Comparison of ENCODE assay signal across 1 cellular context in the genomic region with DNA sequence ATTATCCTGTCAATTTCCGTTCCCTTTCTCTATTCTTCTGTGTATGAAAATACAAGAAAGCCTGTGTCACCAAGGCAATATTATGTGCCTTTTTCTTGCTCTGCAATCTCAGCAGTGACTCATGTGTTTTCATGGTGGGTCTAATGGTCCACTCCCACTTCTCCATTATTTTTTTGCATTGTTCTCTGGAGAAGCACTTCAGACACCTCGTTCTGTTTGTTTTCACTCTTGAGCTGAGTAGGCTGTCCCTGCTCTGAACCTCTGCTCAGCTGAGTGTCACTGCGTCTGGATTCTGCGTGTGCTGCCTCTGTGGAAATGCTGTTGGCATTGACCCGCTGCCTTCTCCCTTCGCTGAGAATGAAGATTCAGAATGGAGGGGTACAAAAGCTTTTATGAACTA.
TF ChIP-seq lines count a peak whose summit lies in the region.

No MANE protein-coding gene starts in this region.

TF ChIP-seq in WTC11, 78 proteins besides CTCF, POLR2A, EP300 and RAD21 (continued from another document):
- TF ChIP-seq, protein P1, sequence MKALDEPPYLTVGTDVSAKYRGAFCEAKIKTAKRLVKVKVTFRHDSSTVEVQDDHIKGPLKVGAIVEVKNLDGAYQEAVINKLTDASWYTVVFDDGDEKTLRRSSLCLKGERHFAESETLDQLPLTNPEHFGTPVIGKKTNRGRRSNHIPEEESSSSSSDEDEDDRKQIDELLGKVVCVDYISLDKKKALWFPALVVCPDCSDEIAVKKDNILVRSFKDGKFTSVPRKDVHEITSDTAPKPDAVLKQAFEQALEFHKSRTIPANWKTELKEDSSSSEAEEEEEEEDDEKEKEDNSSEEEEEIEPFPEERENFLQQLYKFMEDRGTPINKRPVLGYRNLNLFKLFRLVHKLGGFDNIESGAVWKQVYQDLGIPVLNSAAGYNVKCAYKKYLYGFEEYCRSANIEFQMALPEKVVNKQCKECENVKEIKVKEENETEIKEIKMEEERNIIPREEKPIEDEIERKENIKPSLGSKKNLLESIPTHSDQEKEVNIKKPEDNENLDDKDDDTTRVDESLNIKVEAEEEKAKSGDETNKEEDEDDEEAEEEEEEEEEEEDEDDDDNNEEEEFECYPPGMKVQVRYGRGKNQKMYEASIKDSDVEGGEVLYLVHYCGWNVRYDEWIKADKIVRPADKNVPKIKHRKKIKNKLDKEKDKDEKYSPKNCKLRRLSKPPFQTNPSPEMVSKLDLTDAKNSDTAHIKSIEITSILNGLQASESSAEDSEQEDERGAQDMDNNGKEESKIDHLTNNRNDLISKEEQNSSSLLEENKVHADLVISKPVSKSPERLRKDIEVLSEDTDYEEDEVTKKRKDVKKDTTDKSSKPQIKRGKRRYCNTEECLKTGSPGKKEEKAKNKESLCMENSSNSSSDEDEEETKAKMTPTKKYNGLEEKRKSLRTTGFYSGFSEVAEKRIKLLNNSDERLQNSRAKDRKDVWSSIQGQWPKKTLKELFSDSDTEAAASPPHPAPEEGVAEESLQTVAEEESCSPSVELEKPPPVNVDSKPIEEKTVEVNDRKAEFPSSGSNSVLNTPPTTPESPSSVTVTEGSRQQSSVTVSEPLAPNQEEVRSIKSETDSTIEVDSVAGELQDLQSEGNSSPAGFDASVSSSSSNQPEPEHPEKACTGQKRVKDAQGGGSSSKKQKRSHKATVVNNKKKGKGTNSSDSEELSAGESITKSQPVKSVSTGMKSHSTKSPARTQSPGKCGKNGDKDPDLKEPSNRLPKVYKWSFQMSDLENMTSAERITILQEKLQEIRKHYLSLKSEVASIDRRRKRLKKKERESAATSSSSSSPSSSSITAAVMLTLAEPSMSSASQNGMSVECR (CRISPR knock-in tag; IDR thresholded peaks at IDR 0.05; ENCODE audit: borderline replicate concordance): no peak
- no peak for TF ChIP-seq SMAD4 (CRISPR knock-in tag; IDR thresholded peaks at IDR 0.05)
- TF ChIP-seq, protein P2, sequence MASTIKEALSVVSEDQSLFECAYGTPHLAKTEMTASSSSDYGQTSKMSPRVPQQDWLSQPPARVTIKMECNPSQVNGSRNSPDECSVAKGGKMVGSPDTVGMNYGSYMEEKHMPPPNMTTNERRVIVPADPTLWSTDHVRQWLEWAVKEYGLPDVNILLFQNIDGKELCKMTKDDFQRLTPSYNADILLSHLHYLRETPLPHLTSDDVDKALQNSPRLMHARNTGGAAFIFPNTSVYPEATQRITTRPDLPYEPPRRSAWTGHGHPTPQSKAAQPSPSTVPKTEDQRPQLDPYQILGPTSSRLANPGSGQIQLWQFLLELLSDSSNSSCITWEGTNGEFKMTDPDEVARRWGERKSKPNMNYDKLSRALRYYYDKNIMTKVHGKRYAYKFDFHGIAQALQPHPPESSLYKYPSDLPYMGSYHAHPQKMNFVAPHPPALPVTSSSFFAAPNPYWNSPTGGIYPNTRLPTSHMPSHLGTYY (CRISPR knock-in tag; IDR thresholded peaks at IDR 0.05): no peak
- no peak for TF ChIP-seq CREB1 (CRISPR knock-in tag; IDR thresholded peaks at IDR 0.05)
- TF ChIP-seq FOXJ3 (CRISPR knock-in tag; IDR thresholded peaks at IDR 0.05; ENCODE audit: borderline replicate concordance): no peak
- no peak for TF ChIP-seq TEAD1 (CRISPR knock-in tag; IDR thresholded peaks at IDR 0.05)
- no peak for TF ChIP-seq TEAD4 (CRISPR knock-in tag; IDR thresholded peaks at IDR 0.05)
- TF ChIP-seq ZNF423 (CRISPR knock-in tag; IDR thresholded peaks at IDR 0.05): no peak
- TF ChIP-seq, protein P3, sequence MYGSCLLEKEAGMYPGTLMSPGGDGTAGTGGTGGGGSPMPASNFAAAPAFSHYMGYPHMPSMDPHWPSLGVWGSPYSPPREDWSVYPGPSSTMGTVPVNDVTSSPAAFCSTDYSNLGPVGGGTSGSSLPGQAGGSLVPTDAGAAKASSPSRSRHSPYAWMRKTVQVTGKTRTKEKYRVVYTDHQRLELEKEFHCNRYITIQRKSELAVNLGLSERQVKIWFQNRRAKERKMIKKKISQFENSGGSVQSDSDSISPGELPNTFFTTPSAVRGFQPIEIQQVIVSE (CRISPR knock-in tag; IDR thresholded peaks at IDR 0.05; ENCODE audit: borderline replicate concordance): no peak
- TF ChIP-seq, protein P4, sequence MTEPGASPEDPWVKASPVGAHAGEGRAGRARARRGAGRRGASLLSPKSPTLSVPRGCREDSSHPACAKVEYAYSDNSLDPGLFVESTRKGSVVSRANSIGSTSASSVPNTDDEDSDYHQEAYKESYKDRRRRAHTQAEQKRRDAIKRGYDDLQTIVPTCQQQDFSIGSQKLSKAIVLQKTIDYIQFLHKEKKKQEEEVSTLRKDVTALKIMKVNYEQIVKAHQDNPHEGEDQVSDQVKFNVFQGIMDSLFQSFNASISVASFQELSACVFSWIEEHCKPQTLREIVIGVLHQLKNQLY (CRISPR knock-in tag; IDR thresholded peaks at IDR 0.05): no peak
- TF ChIP-seq, protein P5, sequence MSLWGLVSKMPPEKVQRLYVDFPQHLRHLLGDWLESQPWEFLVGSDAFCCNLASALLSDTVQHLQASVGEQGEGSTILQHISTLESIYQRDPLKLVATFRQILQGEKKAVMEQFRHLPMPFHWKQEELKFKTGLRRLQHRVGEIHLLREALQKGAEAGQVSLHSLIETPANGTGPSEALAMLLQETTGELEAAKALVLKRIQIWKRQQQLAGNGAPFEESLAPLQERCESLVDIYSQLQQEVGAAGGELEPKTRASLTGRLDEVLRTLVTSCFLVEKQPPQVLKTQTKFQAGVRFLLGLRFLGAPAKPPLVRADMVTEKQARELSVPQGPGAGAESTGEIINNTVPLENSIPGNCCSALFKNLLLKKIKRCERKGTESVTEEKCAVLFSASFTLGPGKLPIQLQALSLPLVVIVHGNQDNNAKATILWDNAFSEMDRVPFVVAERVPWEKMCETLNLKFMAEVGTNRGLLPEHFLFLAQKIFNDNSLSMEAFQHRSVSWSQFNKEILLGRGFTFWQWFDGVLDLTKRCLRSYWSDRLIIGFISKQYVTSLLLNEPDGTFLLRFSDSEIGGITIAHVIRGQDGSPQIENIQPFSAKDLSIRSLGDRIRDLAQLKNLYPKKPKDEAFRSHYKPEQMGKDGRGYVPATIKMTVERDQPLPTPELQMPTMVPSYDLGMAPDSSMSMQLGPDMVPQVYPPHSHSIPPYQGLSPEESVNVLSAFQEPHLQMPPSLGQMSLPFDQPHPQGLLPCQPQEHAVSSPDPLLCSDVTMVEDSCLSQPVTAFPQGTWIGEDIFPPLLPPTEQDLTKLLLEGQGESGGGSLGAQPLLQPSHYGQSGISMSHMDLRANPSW (CRISPR knock-in tag; conservative IDR thresholded peaks at IDR 0.05; ENCODE audit: low read depth): no peak
